ENCODE assay signal across 9 cellular contexts in genomic region chr1:179742717-179743678, GRCh38. TPM values are rescaled to one million over a fixed set of nuclear protein-coding genes. Genes with fewer than 3 reads are reported as not detected.
DNase-seq lines count a peak whose midpoint lies in the region; ATAC-seq lines count a peak whose summit lies in the region.
"Had no signal": no experiment of that assay in that cellular context is flagged by ENCODE, and none has a peak within 500 bp of the region (broad histone marks: within the 10 kb centered on the region; RNA-seq: fewer than 3 reads in every experiment).

Gene FAM163A, plus strand, starts transcription at chr1:179743291. Its CDS starts 69,807 bp downstream, at chr1:179813098.

- no peak within 1 kb of the TSS for H4K8ac ChIP-seq in trophoblast cell (ENCODE audit: low read depth, low read length)

- no peak within 1 kb of the TSS for H3K23ac ChIP-seq in trophoblast cell (ENCODE audit: low read length)

- no peak within 1 kb of the TSS for H3K18ac ChIP-seq in trophoblast cell (ENCODE audit: low read length)

- H3K4me2 ChIP-seq in trophoblast cell (ENCODE audit: low read length), result peak within 1 kb of the TSS; percentile 79

- no peak within 1 kb of the TSS for H4K12ac ChIP-seq in trophoblast cell (ENCODE audit: low read depth, low read length)

- no peak within 1 kb of the TSS for H4K91ac ChIP-seq in trophoblast cell (ENCODE audit: low read depth, low read length)

- H3K36me3 ChIP-seq in esophagus (ENCODE audit: control insufficient read depth in 2 of 2, insufficient read depth in 2 of 2, low read length in 1 of 2), result no peaks in the 10 kb centered on the region
- H3K36me3 ChIP-seq in trophoblast cell (ENCODE audit: control insufficient read depth in 1 of 2, insufficient read depth in 2 of 2, low read length in 2 of 2), result no peaks in the 10 kb centered on the region

- peaks cover 0 to 3% of the 10 kb centered on the region in 2 donors for H3K9me3 ChIP-seq in esophagus (ENCODE audit: control insufficient read depth in 2 of 2, insufficient read depth in 1 of 2, low read depth in 1 of 2, low read length in 1 of 2)
- no peaks in the 10 kb centered on the region for H3K9me3 ChIP-seq in trophoblast cell (ENCODE audit: insufficient read depth, low read depth, low read length)

- DNase-seq in G401 (ENCODE audit: low spot score) (peak; percentile 1), NCI-H524 treated with DMSO at 0.1 percent for 48 hours (lab: John Stamatoyannopoulos, UW) (peak; percentile 5), trophoblast cell (peak in 1 of 2 donors; percentile 27), NK-92 (lab: John Stamatoyannopoulos, UW; ENCODE audit: unreplicated experiment) (no peak)

- H3K27ac ChIP-seq in esophagus (ENCODE audit: low read depth in 2 of 2, low read length in 1 of 2), result no peak within 1 kb of the TSS
- H3K27ac ChIP-seq in trophoblast cell (ENCODE audit: low read depth, low read length), result no peak within 1 kb of the TSS

- peak within 1 kb of the TSS; percentile 40 for H2AFZ ChIP-seq in trophoblast cell (ENCODE audit: insufficient read depth, low read length, poor library complexity)

- WGBS in esophagus, 2 donors, result 2% methylated on average over 62 to 92 of the region's 92 CpGs
- no CpG with 5 or more reads among the region's 92 CpGs for WGBS in trophoblast cell (ENCODE audit: extremely low coverage, insufficient coverage, insufficient read length)

- ATAC-seq in HG03460 (IDR thresholded peaks at IDR 0.05; ENCODE audit: unreplicated experiment), result no peak
- ATAC-seq in HG03280 (IDR thresholded peaks at IDR 0.05; ENCODE audit: unreplicated experiment), result no peak
- ATAC-seq in GM18907 (IDR thresholded peaks at IDR 0.05; ENCODE audit: unreplicated experiment), result no peak

- in situ Hi-C loops in G401 (cut with HindIII; ENCODE audit: low sequenced_read_pairs), result no loop called here

- H2BK5ac ChIP-seq in trophoblast cell (ENCODE audit: low read depth, low read length, poor library complexity), result no peak within 1 kb of the TSS

- H2AK5ac ChIP-seq in trophoblast cell (ENCODE audit: low read length), result no peak within 1 kb of the TSS

- peak within 1 kb of the TSS; percentile 7 to 41 for H3K4me3 ChIP-seq in esophagus (ENCODE audit: low read depth in 1 of 2, low read length in 2 of 2)
- peak within 1 kb of the TSS; percentile 53 for H3K4me3 ChIP-seq in trophoblast cell (ENCODE audit: low read depth, low read length)

- H2BK12ac ChIP-seq in trophoblast cell (ENCODE audit: low read length), result no peak within 1 kb of the TSS

- H3K4me1 ChIP-seq in esophagus (ENCODE audit: control insufficient read depth in 2 of 2, insufficient read depth in 2 of 2, low read length in 1 of 2) (peaks cover 5 to 9% of the 10 kb centered on the region in 2 donors), trophoblast cell (ENCODE audit: control insufficient read depth in 1 of 2, insufficient read depth in 2 of 2, low read length in 2 of 2) (peaks cover 13 to 16% of the 10 kb centered on the region in 2 experiments)

- no peak within 1 kb of the TSS for H3K14ac ChIP-seq in trophoblast cell (ENCODE audit: low read length)

- H3K4ac ChIP-seq in trophoblast cell (ENCODE audit: low read depth, low read length), result no peak within 1 kb of the TSS

- H3K79me2 ChIP-seq in trophoblast cell (ENCODE audit: control insufficient read depth, insufficient read depth, low read length, poor library complexity), result no peaks in the 10 kb centered on the region

- no peak within 1 kb of the TSS for H2BK120ac ChIP-seq in trophoblast cell (ENCODE audit: insufficient read depth, low read length, poor library complexity)

- no peaks in the 10 kb centered on the region for H3K79me1 ChIP-seq in trophoblast cell (ENCODE audit: low read length)

- H3K27me3 ChIP-seq in esophagus (ENCODE audit: control insufficient read depth in 1 of 2, insufficient read depth in 2 of 2, low read length in 2 of 2), result peaks cover 7 to 21% of the 10 kb centered on the region in 2 donors
- peaks cover 41% of the 10 kb centered on the region for H3K27me3 ChIP-seq in trophoblast cell (ENCODE audit: insufficient read depth, low read length)

- no peak within 1 kb of the TSS for H3K9ac ChIP-seq in trophoblast cell (ENCODE audit: low read length)

RNA-seq across cellular contexts. Expression of gene FAM163A, which starts in this region (rescaled TPM):
- not detected in 2 replicates for total RNA-seq in G401 (2014; rRNA removed; shearing (Covaris generic))
- polyA plus RNA-seq in esophagus, result under 1 TPM in 1 of 2 donors, not detected in 1; 0.01 TPM
- not detected in 2 replicates for polyA plus RNA-seq in trophoblast cell (2013)
- total RNA-seq: activated naive CD4-positive, alpha-beta T cell treated with anti-CD3 and anti-CD28 coated beads, Interleukin-2, amount 50 U/mL, for 72 hours had no signal

Comparison
In these comparisons a context has a peak if more than half of its experiments do, and no peak if none do; other contexts are left out.
1. Peak in DNase-seq in G401; RNA of the gene not detected or under 1 TPM.